ENCODE assay signal across 3 cellular contexts in genomic region chr22:23789638-23790037, GRCh38.
A peak's percentile ranks its signal among the peaks of the same experiment; 100 is the strongest.
TF ChIP-seq lines count a peak whose summit lies in the region.

No MANE protein-coding gene starts in this region.

TF ChIP-seq in SK-N-SH, 30 proteins besides CTCF, POLR2A, EP300 and RAD21:
- TF ChIP-seq POLR2AphosphoS5 (IDR thresholded peaks at IDR 0.05; ENCODE audit: low read depth, low read length) (no peak), SMC3 (IDR thresholded peaks at IDR 0.05; ENCODE audit: low read depth, low read length) (peak; percentile 42), MXI1 (IDR thresholded peaks at IDR 0.05; ENCODE audit: low read depth, low read length) (peak; percentile 64; the same call in 1 of the 2 replicates), FOXJ3 (CRISPR knock-in tag; IDR thresholded peaks at IDR 0.05) (no peak)

TF ChIP-seq in SK-N-SH treated with all-trans-retinoic acid at 6 μM for 48 hours, 23 proteins besides CTCF, POLR2A, EP300 and RAD21:
- TF ChIP-seq TOX (CRISPR knock-in tag; IDR thresholded peaks at IDR 0.05; ENCODE audit: borderline replicate concordance) (no peak), PPARA (CRISPR knock-in tag; IDR thresholded peaks at IDR 0.05; ENCODE audit: borderline replicate concordance) (no peak), ZNF565 (CRISPR knock-in tag; conservative IDR thresholded peaks at IDR 0.05; ENCODE audit: low read depth) (no peak), ZNF70 (CRISPR knock-in tag; IDR thresholded peaks at IDR 0.05) (no peak), BACH2 (CRISPR knock-in tag; IDR thresholded peaks at IDR 0.05; ENCODE audit: borderline replicate concordance) (no peak), OSR1 (CRISPR knock-in tag; IDR thresholded peaks at IDR 0.05) (no peak), PATZ1 (CRISPR knock-in tag; IDR thresholded peaks at IDR 0.05; ENCODE audit: borderline replicate concordance) (no peak), ZFP3 (CRISPR knock-in tag; IDR thresholded peaks at IDR 0.05) (no peak), ISL1 (CRISPR knock-in tag; IDR thresholded peaks at IDR 0.05) (no peak), POU6F1 (CRISPR knock-in tag; IDR thresholded peaks at IDR 0.05; ENCODE audit: borderline replicate concordance, low read depth) (no peak), ESRRG (CRISPR knock-in tag; IDR thresholded peaks at IDR 0.05) (no peak), CSRNP3 (CRISPR knock-in tag; IDR thresholded peaks at IDR 0.05) (no peak), ARNTL (CRISPR knock-in tag; IDR thresholded peaks at IDR 0.05; ENCODE audit: borderline replicate concordance, low read depth) (no peak), CSDC2 (CRISPR knock-in tag; IDR thresholded peaks at IDR 0.05) (no peak), TSHZ2 (CRISPR knock-in tag; IDR thresholded peaks at IDR 0.05) (no peak), ZNF8 (CRISPR knock-in tag; IDR thresholded peaks at IDR 0.05) (no peak), CREB5 (CRISPR knock-in tag; IDR thresholded peaks at IDR 0.05; ENCODE audit: low read depth) (no peak), ZC3H10 (CRISPR knock-in tag; IDR thresholded peaks at IDR 0.05) (no peak), SNAI2 (CRISPR knock-in tag; IDR thresholded peaks at IDR 0.05) (no peak), GLIS3 (CRISPR knock-in tag; IDR thresholded peaks at IDR 0.05) (no peak)

TF ChIP-seq in HEK293T, 16 proteins besides CTCF, POLR2A, EP300 and RAD21:
- no peak for TF ChIP-seq FOXK2 (IDR thresholded peaks at IDR 0.05)
- TF ChIP-seq PKNOX1 (IDR thresholded peaks at IDR 0.05): no peak
- TF ChIP-seq FOXM1 (IDR thresholded peaks at IDR 0.05; ENCODE audit: borderline replicate concordance): no peak
- TF ChIP-seq SP1 (IDR thresholded peaks at IDR 0.05): no peak
- TF ChIP-seq ARNT (IDR thresholded peaks at IDR 0.05): no peak
